In the genomic region with DNA sequence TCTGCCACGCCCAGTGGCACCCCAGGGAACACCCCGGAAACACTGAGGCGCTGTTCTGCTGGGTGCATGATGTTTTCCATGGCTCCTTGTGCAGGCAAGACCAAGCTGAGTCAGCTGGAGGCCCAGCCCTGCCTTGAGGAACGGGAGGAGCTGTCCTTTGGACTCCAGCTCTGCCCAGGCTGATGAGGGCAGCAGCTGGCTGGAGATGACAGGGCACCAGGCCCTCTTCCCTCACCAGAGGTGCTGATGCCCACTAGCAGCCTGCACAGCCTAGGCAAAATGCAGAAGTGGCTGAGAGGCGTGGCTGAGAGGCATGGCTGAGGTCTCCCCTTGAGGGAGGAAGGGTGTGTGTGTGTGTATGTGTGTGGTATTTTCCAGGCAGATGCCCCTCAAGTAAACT, we compare ENCODE assay signal across 12 cellular contexts. TPM values are rescaled to one million over a fixed set of nuclear protein-coding genes. Genes with fewer than 3 reads are reported as not detected.
A peak's percentile ranks its signal among the peaks of the same experiment; 100 is the strongest.
DNase-seq lines count a peak whose midpoint lies in the region; ATAC-seq and TF ChIP-seq lines count a peak whose summit lies in the region.
"Had no signal": no experiment of that assay in that cellular context is flagged by ENCODE, and none has a peak within 500 bp of the region (broad histone marks: within the 10 kb centered on the region; RNA-seq: fewer than 3 reads in every experiment).

No MANE protein-coding gene starts in this region.

- DNase-seq in left ventricle myocardium superior (peak; percentile 39), right atrium auricular region (ENCODE audit: low spot score) (no peak), SW480 (ENCODE audit: low spot score) (peak; percentile 42), iris pigment epithelial cell (ENCODE audit: low read depth) (peak; percentile 55), A673 (ENCODE audit: low spot score) (no peak)
- DNase-seq in activated CD4-positive, alpha-beta T cell treated with anti-CD3 and anti-CD28 coated beads, Interleukin-2, amount 50 U/mL, for 1 hour: no peak
- DNase-seq: activated CD4-positive, alpha-beta T cell treated with anti-CD3 and anti-CD28 coated beads, Interleukin-2, amount 50 U/mL, for 48 hours; NCI-H446 treated with DMSO at 0.1 percent for 48 hours; stimulated activated CD4-positive, alpha-beta T cell treated with anti-CD3 and anti-CD28 coated beads, Interleukin-15, amount 100 ng/mL, for 24 hours; upper lobe of left lung had no signal

- intact Hi-C loops in left ventricle myocardium superior (cut with micrococcal nuclease): no loop called here
- intact Hi-C loops in A673 (cut with micrococcal nuclease; ENCODE audit: unreplicated experiment): no loop called here

- no peak overlapping the region for H3K4me3 ChIP-seq in right atrium auricular region
- H3K4me3 ChIP-seq in A673 (ENCODE audit: low read depth, low read length, poor library complexity, severe bottlenecking): no peak overlapping the region

- ATAC-seq in left ventricle myocardium superior: no peak
- no peak for ATAC-seq in GM18909 (IDR thresholded peaks at IDR 0.05; ENCODE audit: poor library complexity, unreplicated experiment)
- ATAC-seq in GM21526 (IDR thresholded peaks at IDR 0.05; ENCODE audit: low FRiP score, unreplicated experiment): no peak

- H3K27ac ChIP-seq in right atrium auricular region: no peak overlapping the region
- no peak overlapping the region for H3K27ac ChIP-seq in A673 (ENCODE audit: low read depth, low read length, poor library complexity, severe bottlenecking)

- CTCF ChIA-PET in A673 (lab: Charles Lee): no interaction called here

- TF ChIP-seq CTCF in right atrium auricular region (IDR thresholded peaks at IDR 0.05) (no peak), A673 (conservative IDR thresholded peaks at IDR 0.05; ENCODE audit: low read depth, low read length) (no peak)

- no peaks in the 10 kb centered on the region for H3K36me3 ChIP-seq in right atrium auricular region
- H3K36me3 ChIP-seq in A673 (ENCODE audit: insufficient read depth, low read length, poor library complexity, severe bottlenecking): no peaks in the 10 kb centered on the region
- H3K36me3 ChIP-seq: upper lobe of left lung had no signal

- H3K4me1 ChIP-seq in right atrium auricular region: peaks cover 0 to 23% of the 10 kb centered on the region in 2 donors
- H3K4me1 ChIP-seq in A673 (ENCODE audit: insufficient read depth, low read length, poor library complexity, severe bottlenecking): peaks cover 29% of the 10 kb centered on the region

- no TSS peak for BruUV-seq in A673 (replicated peaks; lab: Mats Ljungman, UMichigan)

- H3K27me3 ChIP-seq in right atrium auricular region (no peaks in the 10 kb centered on the region), A673 (replicated peaks; ENCODE audit: insufficient read depth, low read depth, low read length, poor library complexity) (no peaks in the 10 kb centered on the region)

- POLR2A ChIA-PET in A673 (lab: Charles Lee; ENCODE audit: low non-redundant PET): no interaction called here

- H3K9me3 ChIP-seq in right atrium auricular region (no peaks in the 10 kb centered on the region), A673 (ENCODE audit: low read depth, low read length, poor library complexity, severe bottlenecking) (no peaks in the 10 kb centered on the region)
- H3K9me3 ChIP-seq: upper lobe of left lung had no signal

RNA-seq across cellular contexts. Expression of a gene that starts 2.4 kb away (rescaled TPM):
- total RNA-seq in left ventricle myocardium superior (2.2 TPM), right atrium auricular region (1 to 10 TPM; 1.9 to 2.8 TPM), A673 (2021) (0.04 and 0.15 TPM in 2 replicates)

RNA-seq across cellular contexts. Expression of a gene that starts 33.1 kb away (rescaled TPM):
- total RNA-seq in left ventricle myocardium superior (not detected), right atrium auricular region (not detected), A673 (2021) (not detected in 2 replicates)
- total RNA-seq: upper lobe of left lung had no signal

RNA-seq across cellular contexts. Expression of a gene that starts 54.7 kb away (rescaled TPM):
- total RNA-seq in left ventricle myocardium superior: 1.2 TPM
- under 1 TPM; 0.74 to 0.83 TPM for total RNA-seq in right atrium auricular region
- 1.7 and 2.0 TPM in 2 replicates for total RNA-seq in A673 (2021)

Comparison
In these comparisons a context has a peak if more than half of its experiments do, and no peak if none do; other contexts are left out.
1. DNase-seq: peak in left ventricle myocardium superior (single experiment), SW480 (single experiment) and iris pigment epithelial cell (single experiment); none in right atrium auricular region (single experiment), activated CD4-positive, alpha-beta T cell treated with anti-CD3 and anti-CD28 coated beads, Interleukin-2, amount 50 U/mL, for 1 hour (single experiment) and A673 (single experiment).